In the genomic region with DNA sequence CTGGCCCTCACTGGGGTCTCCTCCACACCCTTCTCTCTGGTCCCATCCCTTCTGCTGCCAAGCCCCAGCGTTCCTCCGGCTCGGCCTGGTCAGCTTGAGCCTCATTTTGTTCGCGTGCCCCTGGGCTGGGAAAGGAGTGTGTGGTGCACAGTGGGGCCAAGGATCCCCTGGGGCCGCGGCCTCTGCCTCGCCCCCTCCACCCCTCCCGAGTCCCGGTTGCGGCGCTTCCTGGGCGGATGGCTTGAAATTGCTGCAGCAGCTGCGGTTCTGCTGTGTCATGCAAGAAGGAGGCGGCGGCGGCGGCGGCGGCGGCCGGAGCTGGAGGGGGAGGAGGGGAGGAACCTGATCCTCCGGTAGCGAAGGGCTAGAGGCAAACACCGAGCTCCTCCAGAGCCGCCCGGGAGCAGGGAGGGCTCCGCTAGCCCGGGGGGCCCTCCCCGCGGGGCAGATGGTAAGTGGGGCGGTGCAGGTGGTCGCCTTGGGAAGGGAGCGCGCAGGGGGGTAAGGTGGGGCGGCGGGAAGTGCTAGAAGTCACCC, we compare ENCODE assay signal across 8 cellular contexts.
DNase-seq lines count a peak whose midpoint lies in the region; ATAC-seq and TF ChIP-seq lines count a peak whose summit lies in the region.

No MANE protein-coding gene starts in this region.

- DNase-seq in GM12865 (ENCODE audit: low read depth) (peak; percentile 91), activated T-cell treated with anti-CD3 and anti-CD28 coated beads for 48 hours (ENCODE audit: low read depth) (peak; percentile 62), epithelial cell of prostate (ENCODE audit: low read depth, low spot score) (no peak), mucosa of gallbladder (ENCODE audit: low spot score) (peak; percentile 58)
- DNase-seq in NK-92 treated with Interleukin-12 subunit alpha and Interleukin-12 subunit beta, amount 100 ng/mL, for 24 hours (lab: John Stamatoyannopoulos, UW): peak; percentile 89
- peak; percentile 58 for DNase-seq in stimulated activated CD8-positive, alpha-beta memory T cell treated with anti-CD3 and anti-CD28 coated beads, Interleukin-7, amount 100 ng/mL, for 24 hours (ENCODE audit: low read depth)

- TF ChIP-seq CTCF in GM12865 (IDR thresholded peaks at IDR 0.05; ENCODE audit: insufficient read depth, low read depth, low read length, missing control alignments): no peak

- H3K27ac ChIP-seq in epithelial cell of prostate: peak overlapping the region; percentile 83

- peak overlapping the region; percentile 79 for H3K4me3 ChIP-seq in GM12865 (ENCODE audit: low read depth, low read length)

- ATAC-seq in HG03139 (IDR thresholded peaks at IDR 0.05; ENCODE audit: unreplicated experiment) (peak; percentile 27), HG03025 (IDR thresholded peaks at IDR 0.05; ENCODE audit: low FRiP score, unreplicated experiment) (no peak)
